Comparison of ENCODE assay signal across 14 cellular contexts in genomic region chr12:115710104-115710564, GRCh38.
DNase-seq lines count a peak whose midpoint lies in the region; ATAC-seq and TF ChIP-seq lines count a peak whose summit lies in the region.
"Had no signal": no experiment of that assay in that cellular context is flagged by ENCODE, and none has a peak within 500 bp of the region (broad histone marks: within the 10 kb centered on the region; RNA-seq: fewer than 3 reads in every experiment).

No MANE protein-coding gene starts in this region.

- no peaks in the 10 kb centered on the region for H3K27me3 Mint-ChIP-seq in effector memory CD8-positive, alpha-beta T cell

- H3K4me1 ChIP-seq in body of pancreas (no peaks in the 10 kb centered on the region), thyroid gland (peaks cover 9 to 11% of the 10 kb centered on the region in 2 donors), Karpas-422 (ENCODE audit: low read length) (no peaks in the 10 kb centered on the region)
- H3K4me1 ChIP-seq: parathyroid adenoma had no signal

- H3K9me3 ChIP-seq in body of pancreas (no peaks in the 10 kb centered on the region), thyroid gland (no peaks in the 10 kb centered on the region), Karpas-422 (ENCODE audit: low read length) (no peaks in the 10 kb centered on the region)

- H3K36me3 Mint-ChIP-seq in effector memory CD8-positive, alpha-beta T cell (ENCODE audit: insufficient read depth): no peaks in the 10 kb centered on the region
- H3K36me3 Mint-ChIP-seq in activated naive CD4-positive, alpha-beta T cell treated with anti-CD3 and anti-CD28 coated beads, Interleukin-2, amount 50 U/mL, for 72 hours: peaks cover 4 to 9% of the 10 kb centered on the region in 2 donors
- H3K36me3 Mint-ChIP-seq: type B pancreatic cell had no signal

- H3K27ac ChIP-seq in body of pancreas (no peak overlapping the region), thyroid gland (no peak overlapping the region), Karpas-422 (ENCODE audit: low read length) (no peak overlapping the region)
- H3K27ac ChIP-seq: parathyroid adenoma had no signal

- no peak for TF ChIP-seq POLR2A in body of pancreas (IDR thresholded peaks at IDR 0.05)
- TF ChIP-seq POLR2A in thyroid gland (IDR thresholded peaks at IDR 0.05): no peak

- H3K27me3 ChIP-seq in body of pancreas: no peaks in the 10 kb centered on the region
- H3K27me3 ChIP-seq in thyroid gland: no peaks in the 10 kb centered on the region
- H3K27me3 ChIP-seq in Karpas-422 (ENCODE audit: low read length): no peaks in the 10 kb centered on the region

- H3K36me3 ChIP-seq in body of pancreas (replicated peaks in 1 of 2; ENCODE audit: insufficient read depth in 1 of 2, low read depth in 2 of 2) (no peaks in the 10 kb centered on the region), thyroid gland (no peaks in the 10 kb centered on the region), Karpas-422 (ENCODE audit: insufficient read depth, low read length) (no peaks in the 10 kb centered on the region)

- H3K27ac Mint-ChIP-seq in effector memory CD8-positive, alpha-beta T cell: no peak overlapping the region
- no peak overlapping the region for H3K27ac Mint-ChIP-seq in activated naive CD4-positive, alpha-beta T cell treated with anti-CD3 and anti-CD28 coated beads, Interleukin-2, amount 50 U/mL, for 72 hours
- H3K27ac Mint-ChIP-seq: type B pancreatic cell had no signal

- TF ChIP-seq CTCF in body of pancreas (IDR thresholded peaks at IDR 0.05): no peak
- no peak for TF ChIP-seq CTCF in thyroid gland (IDR thresholded peaks at IDR 0.05)

- no peak overlapping the region for H3K4me2 ChIP-seq in Karpas-422 (ENCODE audit: low read depth, low read length, poor library complexity, severe bottlenecking)

- no peak overlapping the region for H3K4me3 Mint-ChIP-seq in effector memory CD8-positive, alpha-beta T cell
- H3K4me3 Mint-ChIP-seq: type B pancreatic cell had no signal

- peak; percentile 38 for ATAC-seq in body of pancreas
- no peak for ATAC-seq in effector memory CD8-positive, alpha-beta T cell (replicated peaks)
- no peak for ATAC-seq in activated naive CD4-positive, alpha-beta T cell treated with anti-CD3 and anti-CD28 coated beads, Interleukin-2, amount 50 U/mL, for 72 hours

- no peaks in the 10 kb centered on the region for H3K4me1 Mint-ChIP-seq in effector memory CD8-positive, alpha-beta T cell (ENCODE audit: low read depth in 2 of 2)

- H3K9me2 ChIP-seq in Karpas-422 (replicated peaks; ENCODE audit: insufficient read depth, low read length): no peaks in the 10 kb centered on the region

- H3K79me2 ChIP-seq in Karpas-422 (ENCODE audit: low read length): no peaks in the 10 kb centered on the region
- H3K79me2 ChIP-seq: parathyroid adenoma had no signal

- H2AFZ ChIP-seq in Karpas-422 (ENCODE audit: low read length): no peak overlapping the region
- H2AFZ ChIP-seq: parathyroid adenoma had no signal

- 69 to 80% methylated on average over 2 to 3 of the region's 3 CpGs for WGBS in body of pancreas, 2 donors
- 50 to 59% methylated on average over 2 to 3 of the region's 3 CpGs for WGBS in thyroid gland, 2 donors

- DNase-seq in GM04504 (ENCODE audit: low read depth): peak; percentile 68
- peak in 3 of 4 donors; percentile 9 to 30 (median 12) for DNase-seq in body of pancreas
- peak; percentile 7 for DNase-seq in hepatic stellate cell (ENCODE audit: low spot score)
- DNase-seq in thyroid gland: peak; percentile 17 to 22
- DNase-seq in effector memory CD8-positive, alpha-beta T cell: no peak
- no peak for DNase-seq in Karpas-422
- no peak for DNase-seq in retina
- no peak for DNase-seq in activated naive CD4-positive, alpha-beta T cell treated with anti-CD3 and anti-CD28 coated beads, Interleukin-2, amount 50 U/mL, for 72 hours (ENCODE audit: low spot score in 2 of 2)
- DNase-seq: activated CD8-positive, alpha-beta memory T cell treated with anti-CD3 and anti-CD28 coated beads for 24 hours; amniotic stem cell; DMS 273 treated with DMSO at 0.1 percent for 48 hours; NCI-H187 treated with DMSO at 0.1 percent for 48 hours had no signal

- peaks cover 13 to 27% of the 10 kb centered on the region in 2 donors for H3K9me3 Mint-ChIP-seq in effector memory CD8-positive, alpha-beta T cell
- peaks cover 18 to 25% of the 10 kb centered on the region in 2 donors for H3K9me3 Mint-ChIP-seq in activated naive CD4-positive, alpha-beta T cell treated with anti-CD3 and anti-CD28 coated beads, Interleukin-2, amount 50 U/mL, for 72 hours

- H3K4me3 ChIP-seq in body of pancreas (no peak overlapping the region), thyroid gland (replicated peaks in 1 of 3) (no peak overlapping the region), Karpas-422 (ENCODE audit: low read length) (no peak overlapping the region)

- no peak overlapping the region for H3K9ac ChIP-seq in Karpas-422 (ENCODE audit: low read length)
- H3K9ac ChIP-seq: parathyroid adenoma had no signal

- no peaks in the 10 kb centered on the region for H4K20me1 ChIP-seq in Karpas-422 (ENCODE audit: insufficient read depth, low read depth, low read length)

- intact Hi-C loops in body of pancreas (cut with DNase I) (no loop called here), thyroid gland (cut with DNase I) (no loop called here)

Comparison
In these comparisons a context has a peak if more than half of its experiments do, and no peak if none do; other contexts are left out.
1. DNase-seq: peak in GM04504 (single experiment), body of pancreas (3 of 4), hepatic stellate cell (single experiment) and thyroid gland (2 of 2); none in effector memory CD8-positive, alpha-beta T cell (0 of 3), Karpas-422 (single experiment), retina (single experiment) and activated naive CD4-positive, alpha-beta T cell treated with anti-CD3 and anti-CD28 coated beads, Interleukin-2, amount 50 U/mL, for 72 hours (0 of 2).